Comparison of ENCODE assay signal across 10 cellular contexts in the genomic region with DNA sequence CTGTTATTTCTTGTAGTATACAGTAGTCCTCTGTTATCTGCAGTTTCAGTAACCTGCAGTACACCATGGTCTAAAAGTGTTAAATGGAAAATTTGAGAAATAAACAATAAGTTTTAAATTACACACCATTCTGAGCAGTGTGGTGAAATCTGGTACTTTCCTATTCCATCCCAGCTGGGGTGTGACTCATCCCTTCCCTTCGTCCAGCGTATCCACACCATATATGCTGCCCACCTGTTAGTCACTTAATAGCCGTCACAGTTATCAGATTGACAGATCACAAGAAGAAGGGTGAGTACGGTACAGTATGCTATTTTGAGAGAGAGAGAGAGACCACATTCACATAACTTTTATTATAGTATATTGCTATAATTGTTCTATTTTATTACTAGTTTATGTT. TPM values are rescaled to one million over a fixed set of nuclear protein-coding genes. Genes with fewer than 3 reads are reported as not detected.
DNase-seq lines count a peak whose midpoint lies in the region; ATAC-seq and TF ChIP-seq lines count a peak whose summit lies in the region.
"Had no signal": no experiment of that assay in that cellular context is flagged by ENCODE, and none has a peak within 500 bp of the region (broad histone marks: within the 10 kb centered on the region; RNA-seq: fewer than 3 reads in every experiment).

No MANE protein-coding gene starts in this region.

- TF ChIP-seq POLR2A in spleen (IDR thresholded peaks at IDR 0.05) = no peak

- 64 to 79% (median 69%) methylated on average over 4 of the region's 4 CpGs for WGBS in spleen, 5 donors

- H3K27ac ChIP-seq in spleen = no peak overlapping the region

- TF ChIP-seq CTCF in AG10803 (conservative IDR thresholded peaks at IDR 0.05; ENCODE audit: low read length) = no peak
- no peak for TF ChIP-seq CTCF in kidney epithelial cell (IDR thresholded peaks at IDR 0.05; ENCODE audit: insufficient read depth, low read length, poor library complexity, severe bottlenecking)
- TF ChIP-seq CTCF in spleen (IDR thresholded peaks at IDR 0.05 in 8 of 11, conservative IDR thresholded peaks at IDR 0.05 in 3 of 11) = no peak

- no peaks in the 10 kb centered on the region for H3K4me1 ChIP-seq in spleen

- ATAC-seq in GM19463 (IDR thresholded peaks at IDR 0.05; ENCODE audit: unreplicated experiment) (peak; percentile 91), HG03045 (IDR thresholded peaks at IDR 0.05; ENCODE audit: unreplicated experiment) (no peak), GM18909 (IDR thresholded peaks at IDR 0.05; ENCODE audit: poor library complexity, unreplicated experiment) (no peak)

- DNase-seq in AG10803 (ENCODE audit: low read depth) = peak; percentile 46
- peak; percentile 55 to 77 for DNase-seq in SW 1271 (lab: John Stamatoyannopoulos, UW)
- DNase-seq in kidney epithelial cell (ENCODE audit: low read depth) = peak; percentile 90
- DNase-seq in inferior parietal cortex (ENCODE audit: extremely low spot score) = no peak
- no peak for DNase-seq in spleen
- DNase-seq: midbrain, NCI-H2029 treated with DMSO at 0.1 percent for 48 hours had no signal

- H3K36me3 ChIP-seq in kidney epithelial cell (ENCODE audit: control insufficient read depth, insufficient read depth, low read length) = peaks cover 1% of the 10 kb centered on the region
- peaks cover 0 to 64% (median 0%) of the 10 kb centered on the region in 6 donors for H3K36me3 ChIP-seq in spleen

- H3K27me3 ChIP-seq in kidney epithelial cell (ENCODE audit: control insufficient read depth, insufficient read depth, low read length) = no peaks in the 10 kb centered on the region
- H3K27me3 ChIP-seq in spleen (replicated peaks in 1 of 7) = no peaks in the 10 kb centered on the region

- no peaks in the 10 kb centered on the region for H3K9me3 ChIP-seq in spleen

- H3K4me3 ChIP-seq in AG10803 (ENCODE audit: low read length) (no peak overlapping the region), kidney epithelial cell (ENCODE audit: low read depth, low read length) (no peak overlapping the region), spleen (no peak overlapping the region)

- intact Hi-C loops in spleen (cut with DNase I; ENCODE audit: low total_unique reads) = no loop called here

RNA-seq across cellular contexts. Expression of a gene that starts 28.9 kb away (rescaled TPM):
- 1.0 and 3.8 TPM in 2 replicates for total RNA-seq in kidney epithelial cell
- 1 to 10 TPM; 2.0 to 6.6 (median 3.5) TPM for total RNA-seq in spleen
- under 1 TPM; 0.35 to 0.70 (median 0.44) TPM for polyA plus RNA-seq in spleen

RNA-seq across cellular contexts. Expression of a gene that starts 53.3 kb away (rescaled TPM):
- total RNA-seq in kidney epithelial cell (1.5 and 2.2 TPM in 2 replicates), spleen (1 to 10 TPM in 1 of 7 donors, under 1 TPM in 6; 0.09 to 2.0 (median 0.50) TPM)
- under 1 TPM; 0.06 to 0.54 (median 0.09) TPM for polyA plus RNA-seq in spleen

Comparison
In these comparisons a context has a peak if more than half of its experiments do, and no peak if none do; other contexts are left out.
1. DNase-seq: peak in AG10803 (single experiment), SW 1271 (2 of 2) and kidney epithelial cell (single experiment); none in inferior parietal cortex (single experiment) and spleen (single experiment).